Comparison of ENCODE assay signal across 16 cellular contexts in the genomic region with DNA sequence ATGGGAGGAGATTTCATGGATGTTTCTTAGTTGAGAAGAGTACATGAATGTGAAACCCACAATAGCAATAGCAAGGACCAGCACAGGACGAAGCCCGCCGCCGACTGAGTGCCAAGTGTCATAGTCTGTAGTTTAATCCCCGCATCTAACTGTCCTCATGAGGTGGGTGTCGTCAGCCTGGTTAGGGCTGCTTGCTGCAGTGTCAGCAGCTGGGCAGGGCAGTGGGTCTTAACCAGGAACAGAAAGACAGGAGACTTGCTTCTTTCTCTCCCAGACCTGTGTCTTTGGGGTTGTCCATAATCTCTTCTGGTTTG.
DNase-seq lines count a peak whose midpoint lies in the region; ATAC-seq, FAIRE-seq and TF ChIP-seq lines count a peak whose summit lies in the region.
"Had no signal": no experiment of that assay in that cellular context is flagged by ENCODE, and none has a peak within 500 bp of the region (broad histone marks: within the 10 kb centered on the region; RNA-seq: fewer than 3 reads in every experiment).

No MANE protein-coding gene starts in this region.

- 1% methylated on average over 6 of the region's 6 CpGs for WGBS in K562 (ENCODE audit: insufficient coverage, low coverage, missing lambda C conversion rate)
- no CpG with 5 or more reads among the region's 6 CpGs for WGBS in right lobe of liver (ENCODE audit: insufficient coverage, low coverage, low lambda C conversion rate, missing lambda C conversion rate)

- H3K4me3 ChIP-seq in BLaER1 treated with 17β-estradiol and CSF1 and Interleukin-3, amounts not matched to agents 10 nM and 100 nM = no peak overlapping the region
- H3K4me3 ChIP-seq in K562 (no peak overlapping the region), right atrium auricular region (no peak overlapping the region), osteoblast (ENCODE audit: insufficient read depth, low read length) (no peak overlapping the region), right lobe of liver (no peak overlapping the region), BE2C (ENCODE audit: low read depth, low read length) (no peak overlapping the region)

- TF ChIP-seq RAD21 in K562 (CRISPR knock-in tag; conservative IDR thresholded peaks at IDR 0.05 in 1 of 2, IDR thresholded peaks at IDR 0.05 in 1 of 2) = no peak

- ATAC-seq in K562 = 0 out of 3 replicates have a peak, but pooled peaks have one; percentile 38
- no peak for ATAC-seq in right lobe of liver

- H3K9me3 ChIP-seq in BLaER1 treated with 17β-estradiol and CSF1 and Interleukin-3, amounts not matched to agents 10 nM and 100 nM (replicated peaks in 1 of 11) = peaks cover 0 to 11% (median 4%) of the 10 kb centered on the region in 11 experiments; a peak in 7 of 22 replicates
- H3K9me3 ChIP-seq in K562 (replicated peaks; ENCODE audit: control insufficient read depth, insufficient read depth, low read depth, low read length) = no peaks in the 10 kb centered on the region
- no peaks in the 10 kb centered on the region for H3K9me3 ChIP-seq in right atrium auricular region
- H3K9me3 ChIP-seq in osteoblast (ENCODE audit: low read depth, low read length) = no peaks in the 10 kb centered on the region
- no peaks in the 10 kb centered on the region for H3K9me3 ChIP-seq in right lobe of liver
- no peaks in the 10 kb centered on the region for H3K9me3 ChIP-seq in BE2C
- H3K9me3 ChIP-seq: Caco-2 had no signal

- H3K4me2 ChIP-seq in BLaER1 treated with 17β-estradiol and CSF1 and Interleukin-3, amounts not matched to agents 10 nM and 100 nM = peak overlapping the region; percentile 65 to 97 (median 87); a peak in 21 of 22 replicates
- H3K4me2 ChIP-seq in K562 (ENCODE audit: insufficient read depth, low read length) (no peak overlapping the region), osteoblast (ENCODE audit: insufficient read depth, low read length) (peak overlapping the region; percentile 74)

- in situ Hi-C loops in K562 (cut with MboI) = no loop called here

- H2AFZ ChIP-seq in K562 (ENCODE audit: low read depth, low read length) = no peak overlapping the region
- peak overlapping the region; percentile 82 for H2AFZ ChIP-seq in osteoblast (ENCODE audit: low read length)

- POLR2A ChIA-PET in K562 (lab: Yijun Ruan, JAX) = interaction anchor here (0.7 to 1.4 kb wide), 2 partner anchors 47 to 101 kb away, joined by 3 to 5 read pairs; no protein-coding TSS in a partner anchor

- TF ChIP-seq CTCF in K562 (IDR thresholded peaks at IDR 0.05 in 2 of 3, conservative IDR thresholded peaks at IDR 0.05 in 1 of 3; ENCODE audit: insufficient read depth in 2 of 3, low read depth in 1 of 3, low read length in 3 of 3) (no peak), right atrium auricular region (IDR thresholded peaks at IDR 0.05) (no peak), osteoblast (IDR thresholded peaks at IDR 0.05; ENCODE audit: extremely low read depth, low read depth, low read length) (no peak), right lobe of liver (IDR thresholded peaks at IDR 0.05) (no peak), BE2C (IDR thresholded peaks at IDR 0.05; ENCODE audit: low read depth, low read length) (no peak)

- peaks cover 71 to 83% (median 79%) of the 10 kb centered on the region in 10 experiments for H3K4me1 ChIP-seq in BLaER1 treated with 17β-estradiol and CSF1 and Interleukin-3, amounts not matched to agents 10 nM and 100 nM
- H3K4me1 ChIP-seq in K562 (replicated peaks in 1 of 2; ENCODE audit: control insufficient read depth in 2 of 2, insufficient read depth in 2 of 2, low read length in 2 of 2) (0 out of 5 replicates have a peak, but pooled peaks cover 0 to 4% of the 10 kb centered on the region in 2 experiments), right atrium auricular region (peaks cover 0 to 50% of the 10 kb centered on the region in 2 donors), osteoblast (ENCODE audit: insufficient read depth, low read length) (peaks cover 36% of the 10 kb centered on the region), right lobe of liver (no peaks in the 10 kb centered on the region), BE2C (no peaks in the 10 kb centered on the region)
- H3K4me1 ChIP-seq: Caco-2 had no signal

- no peak for TF ChIP-seq EP300 in K562 (IDR thresholded peaks at IDR 0.05; ENCODE audit: low read length)

- CTCF ChIA-PET in K562 (lab: Yijun Ruan, JAX; ENCODE audit: low intra/inter-chr PET ratio) = no interaction called here

- H3K9me1 ChIP-seq in K562 (ENCODE audit: control insufficient read depth, insufficient read depth, low read length) = no peaks in the 10 kb centered on the region

- H3K79me2 ChIP-seq in K562 (ENCODE audit: control insufficient read depth, insufficient read depth, low read length) (no peaks in the 10 kb centered on the region), osteoblast (ENCODE audit: insufficient read depth, low read length) (no peaks in the 10 kb centered on the region)

- H4K20me1 ChIP-seq in BLaER1 treated with 17β-estradiol and CSF1 and Interleukin-3, amounts not matched to agents 10 nM and 100 nM = no peaks in the 10 kb centered on the region
- H4K20me1 ChIP-seq in K562 (replicated peaks; ENCODE audit: control insufficient read depth, insufficient read depth, low read length) = no peaks in the 10 kb centered on the region
- H4K20me1 ChIP-seq in osteoblast (ENCODE audit: insufficient read depth, low read length) = no peaks in the 10 kb centered on the region

- no peaks in the 10 kb centered on the region for H3K27me3 ChIP-seq in BLaER1 treated with 17β-estradiol and CSF1 and Interleukin-3, amounts not matched to agents 10 nM and 100 nM
- H3K27me3 ChIP-seq in K562 (ENCODE audit: control insufficient read depth in 2 of 2, insufficient read depth in 2 of 2, low read length in 2 of 2) (peaks cover 47 to 58% of the 10 kb centered on the region in 2 experiments), right atrium auricular region (no peaks in the 10 kb centered on the region), osteoblast (ENCODE audit: insufficient read depth, low read length) (no peaks in the 10 kb centered on the region), right lobe of liver (no peaks in the 10 kb centered on the region), BE2C (no peaks in the 10 kb centered on the region)

- FAIRE-seq in K562 (lab: Jason Lieb, UNC) = no peak
- FAIRE-seq: astrocyte, HTR-8/SVneo had no signal

- no peak for DNase-seq in K562 (ENCODE audit: extremely low read depth in 1 of 4, low spot score in 3 of 4)
- DNase-seq in right atrium auricular region (ENCODE audit: low spot score) = no peak
- no peak for DNase-seq in osteoblast (ENCODE audit: insufficient read length, low spot score, missing footprints)
- DNase-seq in right lobe of liver = no peak
- DNase-seq in COLO829 (ENCODE audit: low spot score) = no peak
- DNase-seq in BE2C = no peak
- no peak for DNase-seq in activated T-cell treated with anti-CD3 and anti-CD28 coated beads for 4 hours
- DNase-seq: activated gamma-delta T cell treated with Interleukin-2 at 50 U/mL for 16 hours; Caco-2; cortex of kidney; NCI-H1694; NCI-H446; stimulated activated CD4-positive, alpha-beta T cell treated with anti-CD3 and anti-CD28 coated beads, Interleukin-15, amount 100 ng/mL, for 24 hours had no signal

- no TSS peak for BruUV-seq in K562 (replicated peaks; lab: Mats Ljungman, UMichigan)

- H3K36me3 ChIP-seq in BLaER1 treated with 17β-estradiol and CSF1 and Interleukin-3, amounts not matched to agents 10 nM and 100 nM = no peaks in the 10 kb centered on the region
- H3K36me3 ChIP-seq in K562 (ENCODE audit: control insufficient read depth, insufficient read depth, low read length) (no peaks in the 10 kb centered on the region), right atrium auricular region (no peaks in the 10 kb centered on the region), osteoblast (ENCODE audit: insufficient read depth, low read length) (no peaks in the 10 kb centered on the region), right lobe of liver (no peaks in the 10 kb centered on the region), BE2C (no peaks in the 10 kb centered on the region)

- TF ChIP-seq POLR2A in K562 (conservative IDR thresholded peaks at IDR 0.05) (no peak), right lobe of liver (IDR thresholded peaks at IDR 0.05) (no peak)

- intact Hi-C loops in K562 (cut with micrococcal nuclease) = no loop called here
- intact Hi-C loops in right lobe of liver (cut with DNase I) = no loop called here

- peak overlapping the region in 3 of 11 experiments; percentile 6 to 50 (median 18); a peak in 4 of 22 replicates for H3K9ac ChIP-seq in BLaER1 treated with 17β-estradiol and CSF1 and Interleukin-3, amounts not matched to agents 10 nM and 100 nM
- H3K9ac ChIP-seq in K562 (ENCODE audit: insufficient read depth in 1 of 2, low read depth in 2 of 2, low read length in 2 of 2) = no peak overlapping the region

- H3K27ac ChIP-seq in BLaER1 treated with 17β-estradiol and CSF1 and Interleukin-3, amounts not matched to agents 10 nM and 100 nM = peak overlapping the region in 9 of 11 experiments; percentile 2 to 97 (median 90); a peak in 16 of 22 replicates
- H3K27ac ChIP-seq in K562 (ENCODE audit: extremely low read depth, low read depth, low read length) (no peak overlapping the region), right atrium auricular region (peak overlapping the region; percentile 33 to 34), osteoblast (ENCODE audit: low read depth, low read length) (no peak overlapping the region), right lobe of liver (no peak overlapping the region)

TF ChIP-seq in K562, 482 proteins besides CTCF, POLR2A, EP300 and RAD21:
- TF ChIP-seq SP2 (IDR thresholded peaks at IDR 0.05; ENCODE audit: extremely low read depth, low read depth, low read length, poor library complexity, severe bottlenecking) (no peak), ZBTB1 (CRISPR knock-in tag; IDR thresholded peaks at IDR 0.05; ENCODE audit: borderline replicate concordance, low read depth) (no peak), SIN3B (IDR thresholded peaks at IDR 0.05; ENCODE audit: low read depth) (no peak), ARNT (IDR thresholded peaks at IDR 0.05) (no peak), ZNF696 (CRISPR knock-in tag; conservative IDR thresholded peaks at IDR 0.05) (no peak), ZNF699 (CRISPR knock-in tag; IDR thresholded peaks at IDR 0.05; ENCODE audit: insufficient replicate concordance) (no peak), MXI1 (IDR thresholded peaks at IDR 0.05; ENCODE audit: low read depth, low read length) (no peak), PTTG1 (tag; IDR thresholded peaks at IDR 0.05; ENCODE audit: low read depth) (no peak)

Comparison
In these comparisons a context has a peak if more than half of its experiments do, and no peak if none do; other contexts are left out.
1. H3K27ac ChIP-seq: peak in BLaER1 treated with 17β-estradiol and CSF1 and Interleukin-3, amounts not matched to agents 10 nM and 100 nM (9 of 11) and right atrium auricular region (2 of 2); none in K562 (single experiment), osteoblast (single experiment) and right lobe of liver (0 of 3).